In genomic region chr19:40610396-40611064, GRCh38 we compare ENCODE assay signal across 1 cellular context.
TF ChIP-seq lines count a peak whose summit lies in the region.

No MANE protein-coding gene starts in this region.

TF ChIP-seq in IMR-90, 13 proteins besides CTCF, POLR2A, EP300 and RAD21 (continued from another document):
- no peak for TF ChIP-seq SMC3 (IDR thresholded peaks at IDR 0.05; ENCODE audit: low read depth, low read length)
- no peak for TF ChIP-seq RFX5 (IDR thresholded peaks at IDR 0.05; ENCODE audit: low read depth, low read length)
